16 cellular contexts compared by ENCODE assay signal in the genomic region with DNA sequence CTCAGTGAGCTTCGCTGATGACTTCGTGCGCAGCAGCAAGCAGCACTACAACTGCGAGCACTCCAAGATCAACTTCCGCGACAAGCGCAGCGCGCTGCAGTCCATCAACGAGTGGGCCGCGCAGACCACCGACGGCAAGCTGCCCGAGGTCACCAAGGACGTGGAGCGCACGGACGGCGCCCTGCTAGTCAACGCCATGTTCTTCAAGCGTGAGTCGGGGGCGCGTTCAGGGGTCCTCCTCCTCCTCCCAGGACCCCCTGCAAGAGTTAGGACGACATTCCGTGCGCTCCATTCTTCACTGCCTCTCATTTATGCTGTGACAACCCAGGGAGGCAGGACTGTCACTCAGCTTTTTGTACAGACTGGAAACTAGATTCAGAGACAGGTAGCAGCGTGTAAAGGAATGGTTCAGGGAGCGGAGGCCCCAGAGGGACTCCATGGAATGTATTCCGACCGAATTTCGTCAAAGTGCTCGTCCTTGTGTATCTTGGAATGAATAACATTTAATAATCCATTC. TPM values are rescaled to one million over a fixed set of nuclear protein-coding genes. Genes with fewer than 3 reads are reported as not detected.
A peak's percentile ranks its signal among the peaks of the same experiment; 100 is the strongest.
DNase-seq lines count a peak whose midpoint lies in the region; ATAC-seq and TF ChIP-seq lines count a peak whose summit lies in the region.
"Had no signal": no experiment of that assay in that cellular context is flagged by ENCODE, and none has a peak within 500 bp of the region (broad histone marks: within the 10 kb centered on the region; RNA-seq: fewer than 3 reads in every experiment).

No MANE protein-coding gene starts in this region.

- H3K79me2 ChIP-seq in smooth muscle cell (ENCODE audit: low read depth): peaks cover 91% of the 10 kb centered on the region

- H2AFZ ChIP-seq in smooth muscle cell (ENCODE audit: low read depth): no peak overlapping the region

- no peak for TF ChIP-seq CTCF in ascending aorta (IDR thresholded peaks at IDR 0.05)
- TF ChIP-seq CTCF in fibroblast of the aortic adventitia (IDR thresholded peaks at IDR 0.05; ENCODE audit: insufficient read depth, low read length): no peak
- TF ChIP-seq CTCF in smooth muscle cell (IDR thresholded peaks at IDR 0.05; ENCODE audit: borderline replicate concordance, insufficient read depth, poor library complexity, severe bottlenecking): no peak

- 96% methylated on average over 34 of the region's 34 CpGs for WGBS in smooth muscle cell (ENCODE audit: low lambda C conversion rate)

- DNase-seq in NT2/D1 (ENCODE audit: low read depth, low spot score): no peak
- no peak for DNase-seq in ascending aorta (ENCODE audit: low spot score in 2 of 2)
- no peak for DNase-seq in fibroblast of the aortic adventitia (ENCODE audit: low read depth)
- DNase-seq in smooth muscle cell (lab: John Stamatoyannopoulos, UW; ENCODE audit: unreplicated experiment): no peak
- DNase-seq in iPS-NIHi7 (ENCODE audit: extremely low spot score): no peak
- DNase-seq: DMS 273 treated with DMSO at 0.1 percent for 48 hours, HFFc6, KBM-7, NCI-H1048, NCI-H146, NCI-H2227 treated with DMSO at 0.1 percent for 48 hours, NCI-H524 treated with DMSO at 0.1 percent for 48 hours had no signal

- H3K36me3 ChIP-seq in NT2/D1 (ENCODE audit: insufficient read depth, insufficient read length, low read length) (peaks cover 86% of the 10 kb centered on the region), ascending aorta (peaks cover 61 to 68% of the 10 kb centered on the region in 2 donors), smooth muscle cell (ENCODE audit: low read depth) (peaks cover 16% of the 10 kb centered on the region)

- peaks cover 73% of the 10 kb centered on the region for H3F3A ChIP-seq in smooth muscle cell (ENCODE audit: low read depth)

- intact Hi-C loops in ascending aorta (cut with DNase I): no loop called here

- ATAC-seq in HG03354 (IDR thresholded peaks at IDR 0.05; ENCODE audit: poor library complexity, severe bottlenecking, unreplicated experiment) (no peak), SK-N-SH treated with all-trans-retinoic acid at 6 μM for 48 hours (no peak)

- H3K27ac ChIP-seq in ascending aorta (peak overlapping the region; percentile 38 to 100), smooth muscle cell (ENCODE audit: low read depth) (peak overlapping the region; percentile 68)
- H3K27ac ChIP-seq: HL-60 had no signal

- peak overlapping the region; percentile 94 for H3K4me2 ChIP-seq in smooth muscle cell

- H4K20me1 ChIP-seq in smooth muscle cell (ENCODE audit: low read depth): peaks cover 92% of the 10 kb centered on the region

- no peaks in the 10 kb centered on the region for H3K9me3 ChIP-seq in NT2/D1 (ENCODE audit: insufficient read depth, low read length)
- H3K9me3 ChIP-seq in ascending aorta: no peaks in the 10 kb centered on the region
- no peaks in the 10 kb centered on the region for H3K9me3 ChIP-seq in smooth muscle cell (replicated peaks; ENCODE audit: low read depth)
- H3K9me3 ChIP-seq: BLaER1 had no signal

- no peak overlapping the region for H3K4me3 ChIP-seq in NT2/D1 (ENCODE audit: insufficient read length, low read depth)
- peak overlapping the region in 1 of 2 donors; percentile 93 for H3K4me3 ChIP-seq in ascending aorta
- H3K4me3 ChIP-seq in fibroblast of the aortic adventitia (ENCODE audit: low read depth, low read length): peak overlapping the region; percentile 100
- H3K4me3 ChIP-seq in smooth muscle cell: no peak overlapping the region
- H3K4me3 ChIP-seq: BLaER1 had no signal

- H3K4me1 ChIP-seq in NT2/D1 (ENCODE audit: insufficient read depth, insufficient read length): peaks cover 19% of the 10 kb centered on the region
- H3K4me1 ChIP-seq in ascending aorta: peaks cover 11 to 52% of the 10 kb centered on the region in 2 donors
- peaks cover 22% of the 10 kb centered on the region for H3K4me1 ChIP-seq in smooth muscle cell (ENCODE audit: low read depth)

- H3K9ac ChIP-seq in NT2/D1 (ENCODE audit: insufficient read length, low read depth) (peak overlapping the region; percentile 57), smooth muscle cell (ENCODE audit: low read depth) (no peak overlapping the region)
- H3K9ac ChIP-seq: BLaER1 had no signal

- H3K27me3 ChIP-seq in NT2/D1 (ENCODE audit: insufficient read depth, insufficient read length): no peaks in the 10 kb centered on the region
- H3K27me3 ChIP-seq in ascending aorta: no peaks in the 10 kb centered on the region
- no peaks in the 10 kb centered on the region for H3K27me3 ChIP-seq in smooth muscle cell (ENCODE audit: low read depth)
- H3K27me3 ChIP-seq: BLaER1 had no signal

TF ChIP-seq in SK-N-SH treated with all-trans-retinoic acid at 6 μM for 48 hours, 23 proteins besides CTCF, POLR2A, EP300 and RAD21:
- TF ChIP-seq ZNF565 (CRISPR knock-in tag; conservative IDR thresholded peaks at IDR 0.05; ENCODE audit: low read depth): no peak
- TF ChIP-seq ZNF8 (CRISPR knock-in tag; IDR thresholded peaks at IDR 0.05): no peak
- TF ChIP-seq, protein P1, sequence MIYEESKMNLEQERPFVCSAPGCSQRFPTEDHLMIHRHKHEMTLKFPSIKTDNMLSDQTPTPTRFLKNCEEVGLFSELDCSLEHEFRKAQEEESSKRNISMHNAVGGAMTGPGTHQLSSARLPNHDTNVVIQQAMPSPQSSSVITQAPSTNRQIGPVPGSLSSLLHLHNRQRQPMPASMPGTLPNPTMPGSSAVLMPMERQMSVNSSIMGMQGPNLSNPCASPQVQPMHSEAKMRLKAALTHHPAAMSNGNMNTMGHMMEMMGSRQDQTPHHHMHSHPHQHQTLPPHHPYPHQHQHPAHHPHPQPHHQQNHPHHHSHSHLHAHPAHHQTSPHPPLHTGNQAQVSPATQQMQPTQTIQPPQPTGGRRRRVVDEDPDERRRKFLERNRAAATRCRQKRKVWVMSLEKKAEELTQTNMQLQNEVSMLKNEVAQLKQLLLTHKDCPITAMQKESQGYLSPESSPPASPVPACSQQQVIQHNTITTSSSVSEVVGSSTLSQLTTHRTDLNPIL (CRISPR knock-in tag; IDR thresholded peaks at IDR 0.05; ENCODE audit: low read depth): no peak
- no peak for TF ChIP-seq OSR1 (CRISPR knock-in tag; IDR thresholded peaks at IDR 0.05)
- TF ChIP-seq ESRRG (CRISPR knock-in tag; IDR thresholded peaks at IDR 0.05): no peak
- TF ChIP-seq ZC3H10 (CRISPR knock-in tag; IDR thresholded peaks at IDR 0.05): no peak
- no peak for TF ChIP-seq TCF4 (CRISPR knock-in tag; IDR thresholded peaks at IDR 0.05; ENCODE audit: borderline replicate concordance)
- TF ChIP-seq, protein P2, sequence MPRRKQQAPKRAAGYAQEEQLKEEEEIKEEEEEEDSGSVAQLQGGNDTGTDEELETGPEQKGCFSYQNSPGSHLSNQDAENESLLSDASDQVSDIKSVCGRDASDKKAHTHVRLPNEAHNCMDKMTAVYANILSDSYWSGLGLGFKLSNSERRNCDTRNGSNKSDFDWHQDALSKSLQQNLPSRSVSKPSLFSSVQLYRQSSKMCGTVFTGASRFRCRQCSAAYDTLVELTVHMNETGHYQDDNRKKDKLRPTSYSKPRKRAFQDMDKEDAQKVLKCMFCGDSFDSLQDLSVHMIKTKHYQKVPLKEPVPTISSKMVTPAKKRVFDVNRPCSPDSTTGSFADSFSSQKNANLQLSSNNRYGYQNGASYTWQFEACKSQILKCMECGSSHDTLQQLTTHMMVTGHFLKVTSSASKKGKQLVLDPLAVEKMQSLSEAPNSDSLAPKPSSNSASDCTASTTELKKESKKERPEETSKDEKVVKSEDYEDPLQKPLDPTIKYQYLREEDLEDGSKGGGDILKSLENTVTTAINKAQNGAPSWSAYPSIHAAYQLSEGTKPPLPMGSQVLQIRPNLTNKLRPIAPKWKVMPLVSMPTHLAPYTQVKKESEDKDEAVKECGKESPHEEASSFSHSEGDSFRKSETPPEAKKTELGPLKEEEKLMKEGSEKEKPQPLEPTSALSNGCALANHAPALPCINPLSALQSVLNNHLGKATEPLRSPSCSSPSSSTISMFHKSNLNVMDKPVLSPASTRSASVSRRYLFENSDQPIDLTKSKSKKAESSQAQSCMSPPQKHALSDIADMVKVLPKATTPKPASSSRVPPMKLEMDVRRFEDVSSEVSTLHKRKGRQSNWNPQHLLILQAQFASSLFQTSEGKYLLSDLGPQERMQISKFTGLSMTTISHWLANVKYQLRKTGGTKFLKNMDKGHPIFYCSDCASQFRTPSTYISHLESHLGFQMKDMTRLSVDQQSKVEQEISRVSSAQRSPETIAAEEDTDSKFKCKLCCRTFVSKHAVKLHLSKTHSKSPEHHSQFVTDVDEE (CRISPR knock-in tag; IDR thresholded peaks at IDR 0.05): no peak
- TF ChIP-seq RARB (CRISPR knock-in tag; IDR thresholded peaks at IDR 0.05): no peak
- no peak for TF ChIP-seq GLIS3 (CRISPR knock-in tag; IDR thresholded peaks at IDR 0.05)
- TF ChIP-seq BACH2 (CRISPR knock-in tag; IDR thresholded peaks at IDR 0.05; ENCODE audit: borderline replicate concordance): no peak
- no peak for TF ChIP-seq ZNF70 (CRISPR knock-in tag; IDR thresholded peaks at IDR 0.05)
- TF ChIP-seq CSDC2 (CRISPR knock-in tag; IDR thresholded peaks at IDR 0.05): no peak
- no peak for TF ChIP-seq ISL1 (CRISPR knock-in tag; IDR thresholded peaks at IDR 0.05)
- TF ChIP-seq ZFP3 (CRISPR knock-in tag; IDR thresholded peaks at IDR 0.05): no peak
- TF ChIP-seq SNAI2 (CRISPR knock-in tag; IDR thresholded peaks at IDR 0.05): no peak

RNA-seq across cellular contexts. Expression of a gene that starts 4.8 kb away (rescaled TPM):
- 1,290 TPM for total RNA-seq in ascending aorta
- 374 and 497 TPM in 2 replicates for total RNA-seq in fibroblast of the aortic adventitia (ENCODE audit: low replicate concordance)
- total RNA-seq in smooth muscle cell: 2,653 and 2,895 TPM in 2 replicates
- 1,110 and 1,493 TPM in 2 replicates for polyA plus RNA-seq in smooth muscle cell

RNA-seq across cellular contexts. Expression of a gene that starts 41.1 kb away (rescaled TPM):
- total RNA-seq in ascending aorta (64.6 TPM), fibroblast of the aortic adventitia (ENCODE audit: low replicate concordance) (5.3 and 12.4 TPM in 2 replicates), smooth muscle cell (2.3 and 3.2 TPM in 2 replicates)
- 5.8 and 7.1 TPM in 2 replicates for polyA plus RNA-seq in smooth muscle cell
